In genomic region chr1:55727010-55727409, GRCh38 we compare ENCODE assay signal across 19 cellular contexts.
A peak's percentile ranks its signal among the peaks of the same experiment; 100 is the strongest.
DNase-seq lines count a peak whose midpoint lies in the region; ATAC-seq and TF ChIP-seq lines count a peak whose summit lies in the region.
"Had no signal": no experiment of that assay in that cellular context is flagged by ENCODE, and none has a peak within 500 bp of the region (broad histone marks: within the 10 kb centered on the region; RNA-seq: fewer than 3 reads in every experiment).

No MANE protein-coding gene starts in this region.

- peaks cover 35% of the 10 kb centered on the region for H3K4me1 ChIP-seq in PC-3 (ENCODE audit: insufficient read depth, low read length)

- H3K36me3 Mint-ChIP-seq in osteocyte (ENCODE audit: unreplicated experiment), result peaks cover 3% of the 10 kb centered on the region
- H3K36me3 Mint-ChIP-seq: activated CD8-positive, alpha-beta memory T cell treated with anti-CD3 and anti-CD28 coated beads, Interleukin-2, amount 10 ng/mL, durations not matched to agents 7 days and 5 days; activated naive CD4-positive, alpha-beta T cell treated with anti-CD3 and anti-CD28 coated beads, Interleukin-2, amount 50 U/mL, for 24 hours; CD14-positive monocyte; natural killer cell had no signal

- H4K20me1 ChIP-seq in PC-3 (ENCODE audit: low read length), result no peaks in the 10 kb centered on the region

- ATAC-seq in PC-3 (peak; percentile 62), HG03571 (IDR thresholded peaks at IDR 0.05; ENCODE audit: unreplicated experiment) (no peak)
- ATAC-seq: activated CD8-positive, alpha-beta memory T cell treated with anti-CD3 and anti-CD28 coated beads, Interleukin-2, amount 10 ng/mL, durations not matched to agents 7 days and 5 days; left lobe of liver; natural killer cell; right cardiac atrium had no signal

- H3K27ac Mint-ChIP-seq in osteocyte (ENCODE audit: unreplicated experiment), result peak overlapping the region; percentile 72
- H3K27ac Mint-ChIP-seq: activated CD8-positive, alpha-beta memory T cell treated with anti-CD3 and anti-CD28 coated beads, Interleukin-2, amount 10 ng/mL, durations not matched to agents 7 days and 5 days; activated naive CD4-positive, alpha-beta T cell treated with anti-CD3 and anti-CD28 coated beads, Interleukin-2, amount 50 U/mL, for 24 hours; CD14-positive monocyte; natural killer cell had no signal

- peaks cover 55% of the 10 kb centered on the region for H3K4me1 Mint-ChIP-seq in osteocyte (ENCODE audit: unreplicated experiment)
- H3K4me1 Mint-ChIP-seq: activated CD8-positive, alpha-beta memory T cell treated with anti-CD3 and anti-CD28 coated beads, Interleukin-2, amount 10 ng/mL, durations not matched to agents 7 days and 5 days; activated naive CD4-positive, alpha-beta T cell treated with anti-CD3 and anti-CD28 coated beads, Interleukin-2, amount 50 U/mL, for 24 hours; CD14-positive monocyte; natural killer cell had no signal

- intact Hi-C loops in PC-3 (cut with micrococcal nuclease), result no loop called here

- no peaks in the 10 kb centered on the region for H3K36me3 ChIP-seq in PC-3 (ENCODE audit: low read depth, low read length)
- H3K36me3 ChIP-seq: WERI-Rb-1 had no signal

- CTCF ChIA-PET in PC-3 (lab: Charles Lee), result no interaction called here

- H3K9me2 ChIP-seq in PC-3 (replicated peaks; ENCODE audit: low read length), result no peaks in the 10 kb centered on the region

- no peak for TF ChIP-seq CTCF in PC-3 (conservative IDR thresholded peaks at IDR 0.05; ENCODE audit: low read depth, low read length)
- no peak for TF ChIP-seq CTCF in osteocyte (IDR thresholded peaks at IDR 0.05)

- H2AFZ ChIP-seq in PC-3 (ENCODE audit: low read length), result no peak overlapping the region

- H3K4me3 ChIP-seq in PC-3 (ENCODE audit: low read length), result no peak overlapping the region

- peak overlapping the region; percentile 89 for H3K27ac ChIP-seq in PC-3 (ENCODE audit: low read length)
- H3K27ac ChIP-seq: WERI-Rb-1 had no signal

- BruUV-seq in PC-3 (replicated peaks; lab: Mats Ljungman, UMichigan), result no TSS peak

- H3K4me3 Mint-ChIP-seq in osteocyte (ENCODE audit: unreplicated experiment), result no peak overlapping the region
- H3K4me3 Mint-ChIP-seq: activated CD8-positive, alpha-beta memory T cell treated with anti-CD3 and anti-CD28 coated beads, Interleukin-2, amount 10 ng/mL, durations not matched to agents 7 days and 5 days; activated naive CD4-positive, alpha-beta T cell treated with anti-CD3 and anti-CD28 coated beads, Interleukin-2, amount 50 U/mL, for 24 hours; CD14-positive monocyte; natural killer cell had no signal

- no peaks in the 10 kb centered on the region for H3K79me2 ChIP-seq in PC-3 (ENCODE audit: low read length)

- H3K27me3 Mint-ChIP-seq in osteocyte (ENCODE audit: unreplicated experiment), result no peaks in the 10 kb centered on the region
- H3K27me3 Mint-ChIP-seq: activated CD8-positive, alpha-beta memory T cell treated with anti-CD3 and anti-CD28 coated beads, Interleukin-2, amount 10 ng/mL, durations not matched to agents 7 days and 5 days had no signal

- peaks cover 9% of the 10 kb centered on the region for H3K9me3 Mint-ChIP-seq in osteocyte (ENCODE audit: unreplicated experiment)
- H3K9me3 Mint-ChIP-seq: activated naive CD4-positive, alpha-beta T cell treated with anti-CD3 and anti-CD28 coated beads, Interleukin-2, amount 50 U/mL, for 24 hours; natural killer cell had no signal

- H3F3A ChIP-seq in PC-3 (ENCODE audit: low read length, unreplicated experiment), result no peaks in the 10 kb centered on the region

- no peaks in the 10 kb centered on the region for H3K27me3 ChIP-seq in PC-3 (ENCODE audit: low read length)

- DNase-seq in GM04503 (ENCODE audit: low read depth) (peak; percentile 72), PC-3 (peak; percentile 93), dedifferentiated amniotic fluid mesenchymal stem cell (ENCODE audit: extremely low spot score) (peak; percentile 78), osteocyte (ENCODE audit: extremely low spot score, unreplicated experiment) (no peak), NCI-H146 treated with DMSO at 0.1 percent for 48 hours (lab: John Stamatoyannopoulos, UW; ENCODE audit: unreplicated experiment) (no peak), NCI-H1930 (lab: John Stamatoyannopoulos, UW) (no peak)
- DNase-seq in activated CD8-positive, alpha-beta memory T cell treated with anti-CD3 and anti-CD28 coated beads for 24 hours, result no peak
- DNase-seq: activated CD8-positive, alpha-beta memory T cell treated with anti-CD3 and anti-CD28 coated beads, Interleukin-2, amount 10 ng/mL, durations not matched to agents 7 days and 5 days; dermis blood vessel endothelial cell; glutamatergic neuron; natural killer cell; NCI-H1105 treated with DMSO at 0.1 percent for 48 hours; NCI-H748 treated with DMSO at 0.1 percent for 48 hours; WERI-Rb-1 had no signal

- POLR2A ChIA-PET in PC-3 (lab: Charles Lee; ENCODE audit: unreplicated experiment), result interaction anchor here (0.7 kb wide), 1 partner anchor 1087 kb away, joined by 3 read pairs; no protein-coding TSS in a partner anchor

- no peak overlapping the region for H3K9ac ChIP-seq in PC-3 (ENCODE audit: low read length)

- no peaks in the 10 kb centered on the region for H3K9me3 ChIP-seq in PC-3 (ENCODE audit: low read length)

- H3K4me2 ChIP-seq in PC-3 (ENCODE audit: low read length), result peak overlapping the region; percentile 33

Comparison
In these comparisons a context has a peak if more than half of its experiments do, and no peak if none do; other contexts are left out.
1. DNase-seq: peak in GM04503 (single experiment), PC-3 (single experiment) and dedifferentiated amniotic fluid mesenchymal stem cell (single experiment); none in osteocyte (single experiment), NCI-H146 treated with DMSO at 0.1 percent for 48 hours (single experiment), activated CD8-positive, alpha-beta memory T cell treated with anti-CD3 and anti-CD28 coated beads for 24 hours (single experiment) and NCI-H1930 (0 of 2).